Comparison of ENCODE assay signal across 25 cellular contexts in the genomic region with DNA sequence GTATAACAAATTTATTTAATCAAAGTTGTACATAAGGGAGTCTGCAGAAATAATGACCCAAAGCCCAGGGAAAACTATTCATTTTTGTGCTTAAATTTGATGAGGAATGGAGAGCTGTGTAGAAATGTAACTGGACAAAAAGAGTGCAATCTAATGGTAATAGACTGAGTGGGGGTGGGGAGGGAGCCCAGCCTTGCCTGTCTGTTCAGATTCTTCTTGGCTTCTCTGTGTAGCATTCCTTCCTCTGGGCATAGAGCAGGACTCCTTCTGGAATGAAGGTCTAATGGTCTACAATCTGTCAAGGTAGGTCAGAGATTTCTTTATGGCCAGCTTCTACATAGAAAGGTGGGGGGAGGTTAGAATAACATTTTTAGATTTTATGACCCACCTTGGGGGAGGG.
"Had no signal": no experiment of that assay in that cellular context is flagged by ENCODE, and none has a peak within 500 bp of the region (broad histone marks: within the 10 kb centered on the region; RNA-seq: fewer than 3 reads in every experiment).

No MANE protein-coding gene starts in this region.

- H3K27me3 ChIP-seq: colonic mucosa, esophagus muscularis mucosa, esophagus squamous epithelium, foreskin keratinocyte, gastrocnemius medialis, gastroesophageal sphincter, heart left ventricle, heart right ventricle had no signal

- H3K4me1 ChIP-seq: colonic mucosa, esophagus muscularis mucosa, esophagus squamous epithelium, foreskin keratinocyte, gastrocnemius medialis, gastroesophageal sphincter, heart left ventricle, heart right ventricle had no signal

- H3K27me3 Mint-ChIP-seq: dendritic cell treated with granulocyte-macrophage colony-stimulating factor and Interleukin-4, amounts not matched to agents 40 ng/mL and 50 ng/mL, for 4 days; effector memory CD8-positive, alpha-beta T cell had no signal

- H3K27ac ChIP-seq: colonic mucosa, coronary artery, dorsolateral prefrontal cortex, epithelial cell of prostate, esophagus muscularis mucosa, esophagus squamous epithelium, foreskin keratinocyte, gastrocnemius medialis, gastroesophageal sphincter, heart left ventricle, heart right ventricle had no signal

- H3K4me3 ChIP-seq: colonic mucosa, coronary artery, dorsolateral prefrontal cortex, esophagus muscularis mucosa, esophagus squamous epithelium, gastrocnemius medialis, gastroesophageal sphincter, heart left ventricle, heart right ventricle had no signal

- H3K9me3 ChIP-seq: colonic mucosa, esophagus muscularis mucosa, esophagus squamous epithelium, gastrocnemius medialis, gastroesophageal sphincter, heart left ventricle had no signal

- H3K4me3 Mint-ChIP-seq: dendritic cell treated with granulocyte-macrophage colony-stimulating factor and Interleukin-4, amounts not matched to agents 40 ng/mL and 50 ng/mL, for 4 days; effector memory CD8-positive, alpha-beta T cell; endodermal cell had no signal

- ATAC-seq: effector memory CD8-positive, alpha-beta T cell; esophagus mucosa; foreskin keratinocyte; gastrocnemius medialis; gastroesophageal sphincter; heart left ventricle; heart right ventricle had no signal

- H3K36me3 ChIP-seq: colonic mucosa, esophagus muscularis mucosa, esophagus squamous epithelium, gastrocnemius medialis, gastroesophageal sphincter, heart left ventricle, heart right ventricle had no signal

- H3K27ac Mint-ChIP-seq: dendritic cell treated with granulocyte-macrophage colony-stimulating factor and Interleukin-4, amounts not matched to agents 40 ng/mL and 50 ng/mL, for 4 days; effector memory CD8-positive, alpha-beta T cell; endodermal cell had no signal

- DNase-seq: colonic mucosa; cortex of kidney; dermis blood vessel endothelial cell; dorsolateral prefrontal cortex; effector CD4-positive, alpha-beta T cell; effector CD8-positive, alpha-beta T cell; effector memory CD4-positive, alpha-beta T cell; effector memory CD8-positive, alpha-beta T cell; endodermal cell; erythroblast; esophagus squamous epithelium; foreskin fibroblast; foreskin keratinocyte; foreskin melanocyte; gastrocnemius medialis; glutamatergic neuron; head of caudate nucleus; heart left ventricle; heart right ventricle had no signal
